In the genomic region with DNA sequence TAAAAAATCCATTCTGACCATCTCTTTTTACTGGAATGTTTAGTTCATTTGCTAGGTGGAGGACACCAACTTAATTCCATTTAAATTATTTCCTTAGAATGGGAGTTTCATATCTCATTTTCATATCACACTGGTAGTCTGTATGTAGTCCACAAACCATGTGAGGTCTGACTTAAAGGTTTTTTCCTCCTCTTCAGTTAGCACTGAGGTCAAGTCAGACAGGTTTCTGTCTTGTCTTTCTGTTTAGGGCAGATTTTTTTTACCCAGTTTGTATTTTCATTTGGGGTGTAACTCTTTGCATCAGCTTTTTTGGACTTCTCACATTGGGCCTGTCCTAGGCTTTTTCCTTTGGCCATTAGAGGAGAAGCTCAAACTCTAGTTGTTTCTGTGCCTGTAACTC, we compare ENCODE assay signal across 8 cellular contexts.
"Had no signal": no experiment of that assay in that cellular context is flagged by ENCODE, and none has a peak within 500 bp of the region (broad histone marks: within the 10 kb centered on the region; RNA-seq: fewer than 3 reads in every experiment).

No MANE protein-coding gene starts in this region.

- H3K4me3 ChIP-seq: GM12878 had no signal

- ATAC-seq: GM12878 had no signal

- FAIRE-seq: G401.6, GM12878, GM12891, GM12892, GM18507, GM19239 had no signal

- DNase-seq: GDM1, GF-D8 had no signal
